In the genomic region with DNA sequence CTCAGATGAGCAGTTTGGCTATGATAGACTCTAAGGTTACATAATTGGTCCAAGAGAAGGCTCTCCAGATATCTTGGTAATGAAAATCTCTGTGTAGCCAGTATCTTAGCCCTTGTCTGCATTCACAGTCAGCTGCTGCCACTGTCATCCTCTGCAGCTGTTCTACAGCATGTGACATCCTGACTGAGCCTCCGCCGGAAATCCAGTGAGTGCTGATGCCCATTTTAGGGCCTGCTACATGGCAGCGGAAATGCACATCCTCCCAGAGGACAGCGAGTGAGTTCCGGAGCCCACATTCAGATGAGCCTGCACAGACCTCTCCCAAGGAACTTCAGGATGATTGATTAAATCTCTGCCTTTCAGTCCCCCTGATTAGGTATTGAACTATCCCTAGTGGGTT, we compare ENCODE assay signal across 11 cellular contexts.
DNase-seq lines count a peak whose midpoint lies in the region; ATAC-seq and TF ChIP-seq lines count a peak whose summit lies in the region.
"Had no signal": no experiment of that assay in that cellular context is flagged by ENCODE, and none has a peak within 500 bp of the region (broad histone marks: within the 10 kb centered on the region; RNA-seq: fewer than 3 reads in every experiment).

No MANE protein-coding gene starts in this region.

- H3K27ac ChIP-seq in PC-9, result no peak overlapping the region
- H3K27ac ChIP-seq: body of pancreas had no signal

- H3K9me3 ChIP-seq in PC-9 (ENCODE audit: insufficient read depth, low read depth), result no peaks in the 10 kb centered on the region
- H3K9me3 ChIP-seq in mucosa of descending colon, result no peaks in the 10 kb centered on the region
- H3K9me3 ChIP-seq: body of pancreas had no signal

- no peak for TF ChIP-seq CTCF in HFFc6 (IDR thresholded peaks at IDR 0.05)
- TF ChIP-seq CTCF in PC-9 (conservative IDR thresholded peaks at IDR 0.05), result no peak
- no peak for TF ChIP-seq CTCF in mucosa of descending colon (IDR thresholded peaks at IDR 0.05)

- no peak overlapping the region for H3K4me3 Mint-ChIP-seq in activated CD4-positive, alpha-beta memory T cell treated with anti-CD3 and anti-CD28 coated beads for 36 hours
- H3K4me3 Mint-ChIP-seq in HFFc6, result no peak overlapping the region
- H3K4me3 Mint-ChIP-seq in stimulated activated naive B cell treated with anti-CD40 and anti-IgM and Interleukin-4, amounts not matched to agents 10 μg/mL and 1 μg/mL and 100 μg/mL, for 72 hours, result no peak overlapping the region

- intact Hi-C loops in activated CD4-positive, alpha-beta memory T cell treated with anti-CD3 and anti-CD28 coated beads for 36 hours (cut with micrococcal nuclease), result no loop called here
- intact Hi-C loops in PC-9 (cut with micrococcal nuclease; ENCODE audit: unreplicated experiment), result no loop called here
- intact Hi-C loops in mucosa of descending colon (cut with DNase I, micrococcal nuclease), result no loop called here

- peaks cover 13% of the 10 kb centered on the region for H3K4me1 Mint-ChIP-seq in activated CD4-positive, alpha-beta memory T cell treated with anti-CD3 and anti-CD28 coated beads for 36 hours (ENCODE audit: low read depth)
- H3K4me1 Mint-ChIP-seq in HFFc6 (ENCODE audit: low read depth), result no peaks in the 10 kb centered on the region
- no peaks in the 10 kb centered on the region for H3K4me1 Mint-ChIP-seq in stimulated activated naive B cell treated with anti-CD40 and anti-IgM and Interleukin-4, amounts not matched to agents 10 μg/mL and 1 μg/mL and 100 μg/mL, for 72 hours

- no peak overlapping the region for H3K4me2 ChIP-seq in PC-9

- no peak overlapping the region for H3K27ac Mint-ChIP-seq in activated CD4-positive, alpha-beta memory T cell treated with anti-CD3 and anti-CD28 coated beads for 36 hours
- H3K27ac Mint-ChIP-seq in HFFc6, result no peak overlapping the region
- H3K27ac Mint-ChIP-seq in stimulated activated naive B cell treated with anti-CD40 and anti-IgM and Interleukin-4, amounts not matched to agents 10 μg/mL and 1 μg/mL and 100 μg/mL, for 72 hours, result no peak overlapping the region
- H3K27ac Mint-ChIP-seq: progenitor cell of endocrine pancreas had no signal

- H3K4me1 ChIP-seq in PC-9 (replicated peaks; ENCODE audit: insufficient read depth), result no peaks in the 10 kb centered on the region
- H3K4me1 ChIP-seq in mucosa of descending colon (ENCODE audit: low read depth), result no peaks in the 10 kb centered on the region
- H3K4me1 ChIP-seq: body of pancreas had no signal

- no peaks in the 10 kb centered on the region for H3K9me3 Mint-ChIP-seq in activated CD4-positive, alpha-beta memory T cell treated with anti-CD3 and anti-CD28 coated beads for 36 hours
- no peaks in the 10 kb centered on the region for H3K9me3 Mint-ChIP-seq in HFFc6
- no peaks in the 10 kb centered on the region for H3K9me3 Mint-ChIP-seq in stimulated activated naive B cell treated with anti-CD40 and anti-IgM and Interleukin-4, amounts not matched to agents 10 μg/mL and 1 μg/mL and 100 μg/mL, for 72 hours

- POLR2A ChIA-PET in activated CD4-positive, alpha-beta memory T cell treated with anti-CD3 and anti-CD28 coated beads for 36 hours (lab: Charles Lee), result no interaction called here
- POLR2A ChIA-PET in PC-9 (lab: Charles Lee; ENCODE audit: unreplicated experiment), result no interaction called here

- H3K4me3 ChIP-seq in PC-9, result no peak overlapping the region
- H3K4me3 ChIP-seq in mucosa of descending colon, result no peak overlapping the region
- H3K4me3 ChIP-seq: body of pancreas had no signal

- no TSS peak for BruUV-seq in PC-9 (replicated peaks; lab: Mats Ljungman, UMichigan)

- ATAC-seq in GM19452 (IDR thresholded peaks at IDR 0.05; ENCODE audit: unreplicated experiment), result peak; percentile 78
- ATAC-seq in stimulated activated naive B cell treated with anti-CD40 and anti-IgM and Interleukin-4, amounts not matched to agents 10 μg/mL and 1 μg/mL and 100 μg/mL, for 72 hours (replicated peaks), result no peak
- ATAC-seq in mucosa of descending colon, result no peak
- ATAC-seq: body of pancreas, esophagus mucosa had no signal

- H3K36me3 ChIP-seq in PC-9 (ENCODE audit: low read depth) (no peaks in the 10 kb centered on the region), mucosa of descending colon (ENCODE audit: low read depth) (no peaks in the 10 kb centered on the region)

- H3K79me2 ChIP-seq in PC-9 (ENCODE audit: low read depth), result no peaks in the 10 kb centered on the region

- H2AFZ ChIP-seq in PC-9, result no peak overlapping the region

- no peaks in the 10 kb centered on the region for H3F3A ChIP-seq in PC-9 (ENCODE audit: insufficient read depth, low read depth)

- no peaks in the 10 kb centered on the region for H3K27me3 Mint-ChIP-seq in activated CD4-positive, alpha-beta memory T cell treated with anti-CD3 and anti-CD28 coated beads for 36 hours
- peaks cover 4% of the 10 kb centered on the region for H3K27me3 Mint-ChIP-seq in HFFc6 (ENCODE audit: insufficient read depth)
- H3K27me3 Mint-ChIP-seq in stimulated activated naive B cell treated with anti-CD40 and anti-IgM and Interleukin-4, amounts not matched to agents 10 μg/mL and 1 μg/mL and 100 μg/mL, for 72 hours, result peaks cover 6 to 10% of the 10 kb centered on the region in 2 donors
- H3K27me3 Mint-ChIP-seq: progenitor cell of endocrine pancreas had no signal

- H4K20me1 ChIP-seq in PC-9 (ENCODE audit: insufficient read depth), result no peaks in the 10 kb centered on the region

- 0 out of 2 replicates have a peak, but pooled peaks cover 4% of the 10 kb centered on the region for H3K9me2 ChIP-seq in PC-9 (ENCODE audit: insufficient read depth)

- CTCF ChIA-PET in activated CD4-positive, alpha-beta memory T cell treated with anti-CD3 and anti-CD28 coated beads for 36 hours (lab: Charles Lee), result no interaction called here
- CTCF ChIA-PET in PC-9 (lab: Charles Lee), result no interaction called here

- H3K27me3 ChIP-seq in PC-9 (ENCODE audit: insufficient read depth, low read depth), result no peaks in the 10 kb centered on the region
- H3K27me3 ChIP-seq: body of pancreas had no signal

- DNase-seq in Ammon's horn (ENCODE audit: low spot score), result peak; percentile 48
- DNase-seq in activated CD4-positive, alpha-beta memory T cell treated with anti-CD3 and anti-CD28 coated beads for 36 hours, result peak; percentile 15
- DNase-seq in left kidney (ENCODE audit: low read depth, low spot score), result peak; percentile 26
- DNase-seq in HFFc6, result no peak
- DNase-seq in PC-9, result no peak
- no peak for DNase-seq in stimulated activated naive B cell treated with anti-CD40 and anti-IgM and Interleukin-4, amounts not matched to agents 10 μg/mL and 1 μg/mL and 100 μg/mL, for 72 hours
- no peak for DNase-seq in mucosa of descending colon

- H3K36me3 Mint-ChIP-seq in activated CD4-positive, alpha-beta memory T cell treated with anti-CD3 and anti-CD28 coated beads for 36 hours, result no peaks in the 10 kb centered on the region
- H3K36me3 Mint-ChIP-seq in HFFc6 (ENCODE audit: low read depth), result no peaks in the 10 kb centered on the region
- H3K36me3 Mint-ChIP-seq in stimulated activated naive B cell treated with anti-CD40 and anti-IgM and Interleukin-4, amounts not matched to agents 10 μg/mL and 1 μg/mL and 100 μg/mL, for 72 hours, result no peaks in the 10 kb centered on the region

Comparison
In these comparisons a context has a peak if more than half of its experiments do, and no peak if none do; other contexts are left out.
1. DNase-seq: peak in Ammon's horn (single experiment), activated CD4-positive, alpha-beta memory T cell treated with anti-CD3 and anti-CD28 coated beads for 36 hours (single experiment) and left kidney (single experiment); none in HFFc6 (single experiment), PC-9 (0 of 2), stimulated activated naive B cell treated with anti-CD40 and anti-IgM and Interleukin-4, amounts not matched to agents 10 μg/mL and 1 μg/mL and 100 μg/mL, for 72 hours (single experiment) and mucosa of descending colon (0 of 3).